ENCODE assay signal across 16 cellular contexts in the genomic region with DNA sequence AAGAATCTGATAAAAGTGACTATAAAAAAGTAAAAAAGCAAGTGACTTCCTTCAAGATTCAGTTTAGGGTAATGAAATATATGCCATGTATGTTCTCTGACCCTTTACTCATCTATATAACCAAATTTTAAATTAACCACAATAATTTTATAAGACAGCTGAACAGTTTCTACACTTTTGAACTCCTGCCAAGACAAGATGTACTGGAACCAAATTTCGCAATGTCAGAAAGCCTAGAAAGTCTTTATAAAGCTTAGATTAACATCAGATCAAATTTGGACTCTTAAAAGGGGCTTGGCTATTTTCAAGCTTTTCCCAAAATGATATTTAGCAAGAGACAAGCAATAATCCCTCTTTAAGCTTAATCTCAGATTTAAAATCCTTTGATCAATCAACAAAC.
"Had no signal": no experiment of that assay in that cellular context is flagged by ENCODE, and none has a peak within 500 bp of the region (broad histone marks: within the 10 kb centered on the region; RNA-seq: fewer than 3 reads in every experiment).

No MANE protein-coding gene starts in this region.

- DNase-seq: activated CD4-positive, alpha-beta memory T cell treated with anti-CD3 and anti-CD28 coated beads for 36 hours; activated CD4-positive, alpha-beta T cell treated with anti-CD3 and anti-CD28 coated beads for 4 hours; activated T-cell treated with anti-CD3 and anti-CD28 coated beads for 4 hours; amygdala; central memory CD4-positive, alpha-beta T cell; effector CD4-positive, alpha-beta T cell; esophagus squamous epithelium; foreskin melanocyte; glutamatergic neuron; hypothalamus; nephron progenitor cell; nucleus accumbens; sigmoid colon; stimulated activated naive B cell treated with anti-CD40 and anti-IgM and Interleukin-4, amounts not matched to agents 10 μg/mL and 1 μg/mL and 100 μg/mL, for 72 hours; T-cell had no signal

- H3K27me3 ChIP-seq: esophagus squamous epithelium, sigmoid colon had no signal

- H3K4me1 ChIP-seq: esophagus squamous epithelium, sigmoid colon had no signal

- H3K4me3 ChIP-seq: coronary artery, esophagus squamous epithelium, sigmoid colon had no signal

- H3K36me3 ChIP-seq: esophagus squamous epithelium, sigmoid colon had no signal

- H3K9me3 ChIP-seq: esophagus squamous epithelium, sigmoid colon had no signal

- H3K27ac ChIP-seq: coronary artery, esophagus squamous epithelium, sigmoid colon had no signal
